Comparison of ENCODE assay signal across 15 cellular contexts in genomic region chr9:126417007-126417406, GRCh38.
DNase-seq lines count a peak whose midpoint lies in the region; ATAC-seq and TF ChIP-seq lines count a peak whose summit lies in the region.
"Had no signal": no experiment of that assay in that cellular context is flagged by ENCODE, and none has a peak within 500 bp of the region (broad histone marks: within the 10 kb centered on the region; RNA-seq: fewer than 3 reads in every experiment).

No MANE protein-coding gene starts in this region.

- H3K4me2 ChIP-seq in GM23338 = no peak overlapping the region

- H3K36me3 Mint-ChIP-seq in GM23338 (ENCODE audit: low read depth) (no peaks in the 10 kb centered on the region), WTC11 (no peaks in the 10 kb centered on the region)
- peaks cover 6% of the 10 kb centered on the region for H3K36me3 Mint-ChIP-seq in effector memory CD8-positive, alpha-beta T cell (ENCODE audit: insufficient read depth)

- H3K27me3 Mint-ChIP-seq in GM23338 (ENCODE audit: insufficient read depth, low read depth, poor library complexity) (peaks cover 3% of the 10 kb centered on the region), WTC11 (ENCODE audit: low read depth) (peaks cover 2% of the 10 kb centered on the region; the same call in 1 of the 2 replicates)
- H3K27me3 Mint-ChIP-seq in effector memory CD8-positive, alpha-beta T cell = no peaks in the 10 kb centered on the region
- H3K27me3 Mint-ChIP-seq: naive thymus-derived CD8-positive, alpha-beta T cell; T-helper 17 cell had no signal

- H3K4me3 ChIP-seq in GM23338 = no peak overlapping the region
- H3K4me3 ChIP-seq: skin epidermis, tibial nerve had no signal

- H3K79me2 ChIP-seq in GM23338 (replicated peaks; ENCODE audit: insufficient read depth) = no peaks in the 10 kb centered on the region

- ATAC-seq in GM23338 (no peak), WTC11 (no peak), GM18858 (IDR thresholded peaks at IDR 0.05; ENCODE audit: unreplicated experiment) (no peak), HG02763 (IDR thresholded peaks at IDR 0.05; ENCODE audit: unreplicated experiment) (no peak), GM19023 (IDR thresholded peaks at IDR 0.05; ENCODE audit: unreplicated experiment) (no peak)
- no peak for ATAC-seq in effector memory CD8-positive, alpha-beta T cell (replicated peaks)
- ATAC-seq: naive thymus-derived CD8-positive, alpha-beta T cell; T-helper 17 cell had no signal

- TF ChIP-seq CTCF in GM23338 (conservative IDR thresholded peaks at IDR 0.05; ENCODE audit: low read depth in 2 of 2) (no peak), WTC11 (IDR thresholded peaks at IDR 0.05) (no peak)

- H3K27me3 ChIP-seq in GM23338 (ENCODE audit: insufficient read depth) = no peaks in the 10 kb centered on the region
- H3K27me3 ChIP-seq: tibial nerve had no signal

- no peak overlapping the region for H2AFZ ChIP-seq in GM23338

- peaks cover 11% of the 10 kb centered on the region for H3K4me1 ChIP-seq in GM23338 (ENCODE audit: insufficient read depth)

- H3K4me1 Mint-ChIP-seq in GM23338 (peaks cover 34% of the 10 kb centered on the region), WTC11 (peaks cover 25% of the 10 kb centered on the region)
- peaks cover 14 to 24% of the 10 kb centered on the region in 2 donors for H3K4me1 Mint-ChIP-seq in effector memory CD8-positive, alpha-beta T cell (ENCODE audit: low read depth in 2 of 2)

- no peaks in the 10 kb centered on the region for H4K20me1 ChIP-seq in GM23338 (replicated peaks; ENCODE audit: insufficient read depth)

- H3K9me2 ChIP-seq in GM23338 (ENCODE audit: insufficient read depth) = no peaks in the 10 kb centered on the region

- DNase-seq in COR-L47 (lab: John Stamatoyannopoulos, UW) (peak; percentile 66), GM23338 (ENCODE audit: low spot score) (no peak), NCI-H2107 (lab: John Stamatoyannopoulos, UW) (peak; percentile 80), WTC11 (ENCODE audit: low spot score) (no peak)
- no peak for DNase-seq in effector memory CD8-positive, alpha-beta T cell
- DNase-seq: activated CD8-positive, alpha-beta memory T cell treated with anti-CD3 and anti-CD28 coated beads, Interleukin-2, amount 50 U/mL, for 48 hours; activated naive CD4-positive, alpha-beta T cell treated with anti-CD3 and anti-CD28 coated beads for 36 hours; dermis blood vessel endothelial cell; naive thymus-derived CD8-positive, alpha-beta T cell; T-helper 17 cell had no signal

- H3F3A ChIP-seq in GM23338 (replicated peaks; ENCODE audit: low read depth) = no peaks in the 10 kb centered on the region

- POLR2A ChIA-PET in WTC11 (lab: Charles Lee) = no interaction called here

- no peaks in the 10 kb centered on the region; the same call in 1 of the 2 replicates for H3K36me3 ChIP-seq in GM23338 (ENCODE audit: insufficient read depth)

- CTCF ChIA-PET in WTC11 (lab: Charles Lee) = interaction anchor here (1.1 to 2.0 kb wide), 3 partner anchors 18 to 83 kb away, joined by 4 to 7 read pairs (median 6); no protein-coding TSS in a partner anchor

- H3K27ac Mint-ChIP-seq in GM23338 (peak overlapping the region; percentile 22; the same call in 1 of the 2 replicates), WTC11 (no peak overlapping the region)
- peak overlapping the region in 1 of 2 donors; percentile 73 for H3K27ac Mint-ChIP-seq in effector memory CD8-positive, alpha-beta T cell
- H3K27ac Mint-ChIP-seq: activated naive CD4-positive, alpha-beta T cell treated with anti-CD3 and anti-CD28 coated beads for 36 hours; T-helper 17 cell had no signal

- no peaks in the 10 kb centered on the region for H3K9me3 Mint-ChIP-seq in GM23338
- H3K9me3 Mint-ChIP-seq in WTC11 = no peaks in the 10 kb centered on the region
- H3K9me3 Mint-ChIP-seq in effector memory CD8-positive, alpha-beta T cell = no peaks in the 10 kb centered on the region
- H3K9me3 Mint-ChIP-seq: activated naive CD4-positive, alpha-beta T cell treated with anti-CD3 and anti-CD28 coated beads for 36 hours; naive thymus-derived CD8-positive, alpha-beta T cell had no signal

- no peak overlapping the region for H3K27ac ChIP-seq in GM23338 (ENCODE audit: low read depth)
- H3K27ac ChIP-seq: skin epidermis had no signal

- H3K4me3 Mint-ChIP-seq in GM23338 = no peak overlapping the region
- no peak overlapping the region for H3K4me3 Mint-ChIP-seq in WTC11
- H3K4me3 Mint-ChIP-seq in effector memory CD8-positive, alpha-beta T cell = no peak overlapping the region
- H3K4me3 Mint-ChIP-seq: activated naive CD4-positive, alpha-beta T cell treated with anti-CD3 and anti-CD28 coated beads for 36 hours; naive thymus-derived CD8-positive, alpha-beta T cell; T-helper 17 cell had no signal

TF ChIP-seq in GM23338, 12 proteins besides CTCF, POLR2A, EP300 and RAD21 (continues in another document):
- TF ChIP-seq REST (IDR thresholded peaks at IDR 0.05; ENCODE audit: unreplicated experiment) (no peak), CREB1 (CRISPR knock-in tag; IDR thresholded peaks at IDR 0.05; ENCODE audit: low read depth) (no peak), POLR2AphosphoS5 (IDR thresholded peaks at IDR 0.05; ENCODE audit: low read depth) (no peak), EZH2phosphoT487 (IDR thresholded peaks at IDR 0.05; ENCODE audit: unreplicated experiment) (no peak), NANOG (IDR thresholded peaks at IDR 0.05; ENCODE audit: borderline replicate concordance) (no peak), ZNF114 (CRISPR knock-in tag; IDR thresholded peaks at IDR 0.05) (no peak), STAT1 (IDR thresholded peaks at IDR 0.05; ENCODE audit: unreplicated experiment) (no peak), EZH2 (IDR thresholded peaks at IDR 0.05; ENCODE audit: low read depth, unreplicated experiment) (no peak)

TF ChIP-seq in WTC11, 78 proteins besides CTCF, POLR2A, EP300 and RAD21:
- TF ChIP-seq ZNF138 (CRISPR knock-in tag; conservative IDR thresholded peaks at IDR 0.05) = no peak
- peak; percentile 96 for TF ChIP-seq ZNF423 (CRISPR knock-in tag; IDR thresholded peaks at IDR 0.05)
- TF ChIP-seq, protein P1, sequence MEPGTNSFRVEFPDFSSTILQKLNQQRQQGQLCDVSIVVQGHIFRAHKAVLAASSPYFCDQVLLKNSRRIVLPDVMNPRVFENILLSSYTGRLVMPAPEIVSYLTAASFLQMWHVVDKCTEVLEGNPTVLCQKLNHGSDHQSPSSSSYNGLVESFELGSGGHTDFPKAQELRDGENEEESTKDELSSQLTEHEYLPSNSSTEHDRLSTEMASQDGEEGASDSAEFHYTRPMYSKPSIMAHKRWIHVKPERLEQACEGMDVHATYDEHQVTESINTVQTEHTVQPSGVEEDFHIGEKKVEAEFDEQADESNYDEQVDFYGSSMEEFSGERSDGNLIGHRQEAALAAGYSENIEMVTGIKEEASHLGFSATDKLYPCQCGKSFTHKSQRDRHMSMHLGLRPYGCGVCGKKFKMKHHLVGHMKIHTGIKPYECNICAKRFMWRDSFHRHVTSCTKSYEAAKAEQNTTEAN (CRISPR knock-in tag; IDR thresholded peaks at IDR 0.05) = no peak
- peak; percentile 70; the same call in 1 of the 2 replicates for TF ChIP-seq GABPB1 (CRISPR knock-in tag; IDR thresholded peaks at IDR 0.05)
- TF ChIP-seq, protein P2, sequence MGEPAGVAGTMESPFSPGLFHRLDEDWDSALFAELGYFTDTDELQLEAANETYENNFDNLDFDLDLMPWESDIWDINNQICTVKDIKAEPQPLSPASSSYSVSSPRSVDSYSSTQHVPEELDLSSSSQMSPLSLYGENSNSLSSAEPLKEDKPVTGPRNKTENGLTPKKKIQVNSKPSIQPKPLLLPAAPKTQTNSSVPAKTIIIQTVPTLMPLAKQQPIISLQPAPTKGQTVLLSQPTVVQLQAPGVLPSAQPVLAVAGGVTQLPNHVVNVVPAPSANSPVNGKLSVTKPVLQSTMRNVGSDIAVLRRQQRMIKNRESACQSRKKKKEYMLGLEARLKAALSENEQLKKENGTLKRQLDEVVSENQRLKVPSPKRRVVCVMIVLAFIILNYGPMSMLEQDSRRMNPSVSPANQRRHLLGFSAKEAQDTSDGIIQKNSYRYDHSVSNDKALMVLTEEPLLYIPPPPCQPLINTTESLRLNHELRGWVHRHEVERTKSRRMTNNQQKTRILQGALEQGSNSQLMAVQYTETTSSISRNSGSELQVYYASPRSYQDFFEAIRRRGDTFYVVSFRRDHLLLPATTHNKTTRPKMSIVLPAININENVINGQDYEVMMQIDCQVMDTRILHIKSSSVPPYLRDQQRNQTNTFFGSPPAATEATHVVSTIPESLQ (CRISPR knock-in tag; IDR thresholded peaks at IDR 0.05) = no peak
TF ChIP-seq in WTC11: peak in this region for 2.

Comparison
In these comparisons a context has a peak if more than half of its experiments do, and no peak if none do; other contexts are left out.
1. DNase-seq: peak in COR-L47 (single experiment) and NCI-H2107 (single experiment); none in GM23338 (single experiment), WTC11 (single experiment) and effector memory CD8-positive, alpha-beta T cell (0 of 3).